ENCODE assay signal across 22 cellular contexts in genomic region chr5:71744009-71744792, GRCh38. TPM values are rescaled to one million over a fixed set of nuclear protein-coding genes. Genes with fewer than 3 reads are reported as not detected.
A peak's percentile ranks its signal among the peaks of the same experiment; 100 is the strongest.
DNase-seq lines count a peak whose midpoint lies in the region; ATAC-seq and TF ChIP-seq lines count a peak whose summit lies in the region.
"Had no signal": no experiment of that assay in that cellular context is flagged by ENCODE, and none has a peak within 500 bp of the region (broad histone marks: within the 10 kb centered on the region; RNA-seq: fewer than 3 reads in every experiment).

No MANE protein-coding gene starts in this region.

- H3K36me3 ChIP-seq in body of pancreas (replicated peaks in 1 of 2; ENCODE audit: insufficient read depth in 1 of 2, low read depth in 2 of 2): no peaks in the 10 kb centered on the region
- H3K36me3 ChIP-seq: MG63 had no signal

- H3K4me3 ChIP-seq in body of pancreas: no peak overlapping the region
- H3K4me3 ChIP-seq: GM12878, MG63 had no signal

- H3K9me3 Mint-ChIP-seq in activated CD4-positive, alpha-beta T cell treated with anti-CD3 and anti-CD28 coated beads, Interleukin-2, amount 10 ng/mL, durations not matched to agents 24 days and 14 days: no peaks in the 10 kb centered on the region
- H3K9me3 Mint-ChIP-seq in neural crest cell (peaks cover 2% of the 10 kb centered on the region), type B pancreatic cell (no peaks in the 10 kb centered on the region)
- no peaks in the 10 kb centered on the region for H3K9me3 Mint-ChIP-seq in activated naive CD4-positive, alpha-beta T cell treated with anti-CD3 and anti-CD28 coated beads, Interleukin-2, amount 50 U/mL, for 72 hours

- no peaks in the 10 kb centered on the region for H3K36me3 Mint-ChIP-seq in activated CD4-positive, alpha-beta T cell treated with anti-CD3 and anti-CD28 coated beads, Interleukin-2, amount 10 ng/mL, durations not matched to agents 24 days and 14 days (ENCODE audit: low read depth)
- H3K36me3 Mint-ChIP-seq in neural crest cell (ENCODE audit: low read depth) (no peaks in the 10 kb centered on the region), type B pancreatic cell (no peaks in the 10 kb centered on the region)
- no peaks in the 10 kb centered on the region for H3K36me3 Mint-ChIP-seq in activated naive CD4-positive, alpha-beta T cell treated with anti-CD3 and anti-CD28 coated beads, Interleukin-2, amount 50 U/mL, for 72 hours
- H3K36me3 Mint-ChIP-seq: CD8-positive, alpha-beta T cell had no signal

- peaks cover 17% of the 10 kb centered on the region for H3K4me1 ChIP-seq in body of pancreas

- no peak overlapping the region for H3K4me3 Mint-ChIP-seq in activated CD4-positive, alpha-beta T cell treated with anti-CD3 and anti-CD28 coated beads, Interleukin-2, amount 10 ng/mL, durations not matched to agents 24 days and 14 days
- H3K4me3 Mint-ChIP-seq in neural crest cell (no peak overlapping the region), type B pancreatic cell (peak overlapping the region; percentile 9)
- H3K4me3 Mint-ChIP-seq: CD8-positive, alpha-beta T cell had no signal

- peaks cover 5% of the 10 kb centered on the region for H3K27me3 Mint-ChIP-seq in activated CD4-positive, alpha-beta T cell treated with anti-CD3 and anti-CD28 coated beads, Interleukin-2, amount 10 ng/mL, durations not matched to agents 24 days and 14 days
- H3K27me3 Mint-ChIP-seq in neural crest cell (ENCODE audit: low read depth) (no peaks in the 10 kb centered on the region), type B pancreatic cell (peaks cover 4% of the 10 kb centered on the region)

- intact Hi-C loops in activated CD4-positive, alpha-beta T cell treated with anti-CD3 and anti-CD28 coated beads, Interleukin-2, amount 10 ng/mL, durations not matched to agents 24 days and 14 days (cut with micrococcal nuclease): no loop called here
- intact Hi-C loops in body of pancreas (cut with DNase I): no loop called here

- no peaks in the 10 kb centered on the region for H3K27me3 ChIP-seq in body of pancreas

- ATAC-seq in body of pancreas: peak; percentile 45
- ATAC-seq in activated naive CD4-positive, alpha-beta T cell treated with anti-CD3 and anti-CD28 coated beads, Interleukin-2, amount 50 U/mL, for 72 hours: no peak
- ATAC-seq: CD8-positive, alpha-beta T cell; GM12878 had no signal

- no peaks in the 10 kb centered on the region for H3K4me1 Mint-ChIP-seq in activated CD4-positive, alpha-beta T cell treated with anti-CD3 and anti-CD28 coated beads, Interleukin-2, amount 10 ng/mL, durations not matched to agents 24 days and 14 days
- no peaks in the 10 kb centered on the region for H3K4me1 Mint-ChIP-seq in neural crest cell
- peaks cover 22% of the 10 kb centered on the region for H3K4me1 Mint-ChIP-seq in type B pancreatic cell (ENCODE audit: unreplicated experiment)

- H3K27ac Mint-ChIP-seq in activated CD4-positive, alpha-beta T cell treated with anti-CD3 and anti-CD28 coated beads, Interleukin-2, amount 10 ng/mL, durations not matched to agents 24 days and 14 days: no peak overlapping the region
- peak overlapping the region; percentile 57 for H3K27ac Mint-ChIP-seq in neural crest cell (ENCODE audit: unreplicated experiment)
- H3K27ac Mint-ChIP-seq in type B pancreatic cell: no peak overlapping the region
- H3K27ac Mint-ChIP-seq in activated naive CD4-positive, alpha-beta T cell treated with anti-CD3 and anti-CD28 coated beads, Interleukin-2, amount 50 U/mL, for 72 hours: no peak overlapping the region
- H3K27ac Mint-ChIP-seq: CD8-positive, alpha-beta T cell had no signal

- peak; percentile 37 for DNase-seq in activated CD4-positive, alpha-beta T cell treated with anti-CD3 and anti-CD28 coated beads, Interleukin-2, amount 10 ng/mL, durations not matched to agents 24 days and 14 days
- DNase-seq in activated CD4-positive, alpha-beta T cell treated with anti-CD3 and anti-CD28 coated beads, Interleukin-2, amount 50 U/mL, for 1 hour: no peak
- DNase-seq in body of pancreas (peak in 2 of 4 donors; percentile 9 to 16), neural crest cell (ENCODE audit: low read depth, low spot score) (no peak), type B pancreatic cell (ENCODE audit: extremely low spot score, unreplicated experiment) (no peak), islet precursor cell (no peak), NCI-H526 (lab: John Stamatoyannopoulos, UW) (no peak)
- no peak for DNase-seq in activated naive CD4-positive, alpha-beta T cell treated with anti-CD3 and anti-CD28 coated beads, Interleukin-2, amount 50 U/mL, for 72 hours (ENCODE audit: low spot score in 2 of 2)
- DNase-seq: CD8-positive, alpha-beta T cell; GDM1; HCEC 1CT; KG1; MG63; NCI-H1092; NCI-H146; NCI-H2081; NCI-H774; SHP77 treated with DMSO at 0.1 percent for 48 hours had no signal

- no peak for TF ChIP-seq CTCF in body of pancreas (IDR thresholded peaks at IDR 0.05)
- no peak for TF ChIP-seq CTCF in neural crest cell (conservative IDR thresholded peaks at IDR 0.05)
- no peak for TF ChIP-seq CTCF in type B pancreatic cell (conservative IDR thresholded peaks at IDR 0.05)

- H3K9me3 ChIP-seq in body of pancreas: no peaks in the 10 kb centered on the region
- H3K9me3 ChIP-seq: MG63 had no signal

- TF ChIP-seq POLR2A in body of pancreas (IDR thresholded peaks at IDR 0.05): no peak

- peak overlapping the region in 1 of 4 donors; percentile 13 for H3K27ac ChIP-seq in body of pancreas
- H3K27ac ChIP-seq: HL-60 had no signal

- 53 to 56% methylated on average over 7 of the region's 7 CpGs for WGBS in body of pancreas, 2 donors

RNA-seq across cellular contexts. Expression of gene CARTPT, which starts 25.1 kb away (rescaled TPM):
- not detected in 2 replicates for total RNA-seq in activated CD4-positive, alpha-beta T cell treated with anti-CD3 and anti-CD28 coated beads, Interleukin-2, amount 10 ng/mL, durations not matched to agents 24 days and 14 days
- total RNA-seq in body of pancreas (not detected), neural crest cell (not detected in 2 replicates), type B pancreatic cell (ENCODE audit: low replicate concordance) (0.34 and 0.43 TPM in 2 replicates)
- not detected for total RNA-seq in activated naive CD4-positive, alpha-beta T cell treated with anti-CD3 and anti-CD28 coated beads, Interleukin-2, amount 50 U/mL, for 72 hours
- total RNA-seq: A172; CD8-positive, alpha-beta T cell; GM12878; NCI-H460 had no signal
